27 cellular contexts compared by ENCODE assay signal in the genomic region with DNA sequence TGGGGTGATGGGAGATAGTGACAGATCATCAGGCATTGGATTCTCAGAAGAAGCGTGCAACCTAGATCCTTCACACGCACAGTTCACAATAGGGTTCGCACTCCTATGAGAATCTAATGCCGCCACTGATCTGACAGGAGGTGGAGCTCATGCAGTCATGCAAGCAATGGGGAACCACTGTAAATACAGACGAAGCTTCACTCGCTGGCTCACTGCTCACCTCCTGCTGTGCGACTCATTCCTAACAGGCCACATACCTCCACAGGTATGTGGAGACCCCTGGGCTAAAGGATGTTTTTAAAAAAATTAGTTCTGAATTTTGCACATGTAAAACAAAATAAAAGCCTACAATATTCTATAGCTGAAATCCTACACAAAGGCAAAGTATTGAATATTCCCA. TPM values are rescaled to one million over a fixed set of nuclear protein-coding genes. Genes with fewer than 3 reads are reported as not detected.
DNase-seq lines count a peak whose midpoint lies in the region; ATAC-seq and TF ChIP-seq lines count a peak whose summit lies in the region.
"Had no signal": no experiment of that assay in that cellular context is flagged by ENCODE, and none has a peak within 500 bp of the region (broad histone marks: within the 10 kb centered on the region; RNA-seq: fewer than 3 reads in every experiment).

No MANE protein-coding gene starts in this region.

- BruUV-seq in MCF 10A (replicated peaks; lab: Mats Ljungman, UMichigan) (no TSS peak), mammary epithelial cell (replicated peaks; lab: Mats Ljungman, UMichigan) (no TSS peak)

- TF ChIP-seq CTCF in MCF 10A (IDR thresholded peaks at IDR 0.05; ENCODE audit: unreplicated experiment) = no peak
- TF ChIP-seq CTCF in mammary epithelial cell (conservative IDR thresholded peaks at IDR 0.05 in 1 of 2, IDR thresholded peaks at IDR 0.05 in 1 of 2; ENCODE audit: extremely low read depth in 1 of 2, insufficient read depth in 1 of 2, low read depth in 1 of 2, low read length in 2 of 2) = no peak
- no peak for TF ChIP-seq CTCF in WTC11 (IDR thresholded peaks at IDR 0.05)
- no peak for TF ChIP-seq CTCF in endodermal cell (conservative IDR thresholded peaks at IDR 0.05)

- CTCF ChIA-PET in MCF 10A (lab: Yijun Ruan, JAX) (interaction anchor here (0.9 kb wide), 1 partner anchor 8 kb away, joined by 3 read pairs; no protein-coding TSS in a partner anchor), mammary epithelial cell (lab: Charles Lee; ENCODE audit: low non-redundant PET) (no interaction called here), WTC11 (lab: Charles Lee) (interaction anchor here (1.3 kb wide), 1 partner anchor 235 kb away, joined by 3 read pairs; no protein-coding TSS in a partner anchor)

- H3K27ac Mint-ChIP-seq in MCF 10A (ENCODE audit: low read depth, unreplicated experiment) (no peak overlapping the region), WTC11 (no peak overlapping the region), endodermal cell (no peak overlapping the region)
- H3K27ac Mint-ChIP-seq: CD8-positive, alpha-beta T cell; IgD-negative memory B cell had no signal

- H3K9me3 ChIP-seq in mammary epithelial cell (replicated peaks; ENCODE audit: insufficient read depth, low read length) = no peaks in the 10 kb centered on the region
- peaks cover 19% of the 10 kb centered on the region for H3K9me3 ChIP-seq in endodermal cell (ENCODE audit: control insufficient read depth, low read length)

- H3K9me3 Mint-ChIP-seq in MCF 10A (ENCODE audit: unreplicated experiment) (no peaks in the 10 kb centered on the region), WTC11 (peaks cover 23% of the 10 kb centered on the region), endodermal cell (peaks cover 18% of the 10 kb centered on the region)

- H2AFZ ChIP-seq in mammary epithelial cell (ENCODE audit: low read depth, low read length) = no peak overlapping the region

- 99% methylated on average over 7 of the region's 7 CpGs for WGBS in mammary epithelial cell (ENCODE audit: low coverage, missing lambda C conversion rate)
- 79 to 83% methylated on average over 5 to 7 of the region's 7 CpGs for WGBS in endodermal cell (ENCODE audit: insufficient coverage in 1 of 2, insufficient read length in 1 of 2), 2 experiments

- no peaks in the 10 kb centered on the region for H3K4me1 ChIP-seq in mammary epithelial cell (ENCODE audit: insufficient read depth, low read length)
- no peaks in the 10 kb centered on the region for H3K4me1 ChIP-seq in endodermal cell (ENCODE audit: control insufficient read depth, insufficient read depth, low read length)

- DNase-seq in MCF 10A (ENCODE audit: unreplicated experiment) = peak; percentile 25
- no peak for DNase-seq in mammary epithelial cell
- DNase-seq in WTC11 (ENCODE audit: low spot score) = peak; percentile 45
- peak; percentile 77 for DNase-seq in endodermal cell
- no peak for DNase-seq in NCI-H2081 treated with DMSO at 0.1 percent for 48 hours (lab: John Stamatoyannopoulos, UW)
- DNase-seq in NCI-H82 treated with DMSO at 0.1 percent for 48 hours (lab: John Stamatoyannopoulos, UW; ENCODE audit: unreplicated experiment) = no peak
- DNase-seq: 8988T; AML-193; C1 segment of cervical spinal cord; Calu3; CD8-positive, alpha-beta T cell; GF-D8; GOT3; Kasumi-1; MG63; NCI-H1417 treated with DMSO at 0.1 percent for 48 hours; NCI-H187; NCI-H2107; NCI-H446 treated with DMSO at 0.1 percent for 48 hours; NCI-H748 treated with DMSO at 0.1 percent for 48 hours; NK-92 treated with Interleukin-12 subunit alpha and Interleukin-12 subunit beta, amount 100 ng/mL, for 24 hours had no signal

- H3K4me1 Mint-ChIP-seq in MCF 10A (ENCODE audit: insufficient read depth, unreplicated experiment) (no peaks in the 10 kb centered on the region), WTC11 (no peaks in the 10 kb centered on the region), endodermal cell (no peaks in the 10 kb centered on the region)
- H3K4me1 Mint-ChIP-seq: IgD-negative memory B cell had no signal

- no peaks in the 10 kb centered on the region for H3K79me2 ChIP-seq in mammary epithelial cell (ENCODE audit: insufficient read depth, low read length)

- no peaks in the 10 kb centered on the region for H3K27me3 Mint-ChIP-seq in MCF 10A (ENCODE audit: insufficient read depth, unreplicated experiment)
- H3K27me3 Mint-ChIP-seq in WTC11 (ENCODE audit: low read depth) = no peaks in the 10 kb centered on the region
- no peaks in the 10 kb centered on the region for H3K27me3 Mint-ChIP-seq in endodermal cell (ENCODE audit: insufficient read depth)
- H3K27me3 Mint-ChIP-seq: IgD-negative memory B cell had no signal

- H3K4me3 Mint-ChIP-seq in MCF 10A (ENCODE audit: unreplicated experiment) (no peak overlapping the region), WTC11 (no peak overlapping the region), endodermal cell (no peak overlapping the region)
- H3K4me3 Mint-ChIP-seq: CD8-positive, alpha-beta T cell; IgD-negative memory B cell had no signal

- H3K36me3 Mint-ChIP-seq in MCF 10A (ENCODE audit: insufficient read depth, unreplicated experiment) (no peaks in the 10 kb centered on the region), WTC11 (peaks cover 15% of the 10 kb centered on the region), endodermal cell (ENCODE audit: low read depth) (peaks cover 3% of the 10 kb centered on the region)
- H3K36me3 Mint-ChIP-seq: CD8-positive, alpha-beta T cell; IgD-negative memory B cell had no signal

- H3K36me3 ChIP-seq in mammary epithelial cell (ENCODE audit: insufficient read depth, low read length) = no peaks in the 10 kb centered on the region
- H3K36me3 ChIP-seq in endodermal cell (ENCODE audit: control insufficient read depth, insufficient read depth, low read length) = no peaks in the 10 kb centered on the region
- H3K36me3 ChIP-seq: MG63 had no signal

- dilution Hi-C loops in mammary epithelial cell (cut with HindIII; ENCODE audit: low sequenced_read_pairs) = no loop called here

- in situ Hi-C loops in mammary epithelial cell (cut with MboI; ENCODE audit: low sequenced_read_pairs in 2 of 2) = no loop called here

- POLR2A ChIA-PET in MCF 10A (lab: Yijun Ruan, JAX) (no interaction called here), WTC11 (lab: Charles Lee) (no interaction called here)

- H3K27ac ChIP-seq in mammary epithelial cell (ENCODE audit: insufficient read depth, low read depth, low read length) (no peak overlapping the region), endodermal cell (ENCODE audit: low read depth, low read length) (no peak overlapping the region)

- H3K9ac ChIP-seq in mammary epithelial cell (ENCODE audit: insufficient read depth, low read length) (no peak overlapping the region), endodermal cell (ENCODE audit: extremely low read depth, low read length, poor library complexity, severe bottlenecking) (no peak overlapping the region)

- H3K4me3 ChIP-seq in mammary epithelial cell (replicated peaks in 1 of 3; ENCODE audit: insufficient read depth in 1 of 3, low read depth in 2 of 3, low read length in 3 of 3) (no peak overlapping the region), endodermal cell (ENCODE audit: low read length) (no peak overlapping the region)
- H3K4me3 ChIP-seq: MG63 had no signal

- H3K4me2 ChIP-seq in mammary epithelial cell (ENCODE audit: insufficient read depth, low read depth, low read length) = no peak overlapping the region

- intact Hi-C loops in MCF 10A (cut with micrococcal nuclease) (no loop called here), mammary epithelial cell (cut with micrococcal nuclease) (no loop called here)

- ATAC-seq in WTC11 (peak; percentile 73), GM18909 (IDR thresholded peaks at IDR 0.05; ENCODE audit: poor library complexity, unreplicated experiment) (no peak), GM21737 (IDR thresholded peaks at IDR 0.05; ENCODE audit: unreplicated experiment) (no peak)
- ATAC-seq: CD8-positive, alpha-beta T cell; HCT116; Panc1; SK-N-SH treated with all-trans-retinoic acid at 6 μM for 48 hours had no signal

- H3K27me3 ChIP-seq in mammary epithelial cell (ENCODE audit: insufficient read depth, low read length) (no peaks in the 10 kb centered on the region), endodermal cell (ENCODE audit: control insufficient read depth, insufficient read depth, low read length, poor library complexity, severe bottlenecking) (no peaks in the 10 kb centered on the region)
- H3K27me3 ChIP-seq: MG63 had no signal

- H4K20me1 ChIP-seq in mammary epithelial cell (ENCODE audit: insufficient read depth, low read length) = no peaks in the 10 kb centered on the region

TF ChIP-seq in WTC11, 78 proteins besides CTCF, POLR2A, EP300 and RAD21 (continues in another document):
- TF ChIP-seq, protein P1, sequence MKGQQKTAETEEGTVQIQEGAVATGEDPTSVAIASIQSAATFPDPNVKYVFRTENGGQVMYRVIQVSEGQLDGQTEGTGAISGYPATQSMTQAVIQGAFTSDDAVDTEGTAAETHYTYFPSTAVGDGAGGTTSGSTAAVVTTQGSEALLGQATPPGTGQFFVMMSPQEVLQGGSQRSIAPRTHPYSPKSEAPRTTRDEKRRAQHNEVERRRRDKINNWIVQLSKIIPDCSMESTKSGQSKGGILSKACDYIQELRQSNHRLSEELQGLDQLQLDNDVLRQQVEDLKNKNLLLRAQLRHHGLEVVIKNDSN (CRISPR knock-in tag; IDR thresholded peaks at IDR 0.05) = no peak
- TF ChIP-seq ZBTB21 (CRISPR knock-in tag; IDR thresholded peaks at IDR 0.05; ENCODE audit: borderline replicate concordance) = no peak
- TF ChIP-seq ZNF671 (CRISPR knock-in tag; IDR thresholded peaks at IDR 0.05) = no peak

RNA-seq across cellular contexts. Expression of a gene that starts 20.5 kb away (rescaled TPM):
- total RNA-seq in MCF 10A (2022) (91.0 and 123 TPM in 2 replicates), mammary epithelial cell (100 to 1,000 TPM in 1 of 2 donors, 10 to 100 TPM in 1; 93.9 to 107 TPM), WTC11 (2021) (58.9 to 79.9 TPM (median 62.0 TPM) in 3 replicates), endodermal cell (10 to 100 TPM; 76.4 to 94.4 TPM)
- polyA plus RNA-seq in mammary epithelial cell = 21.3 TPM
- polyA minus RNA-seq in mammary epithelial cell = 88.8 TPM
- 103 TPM for polyA plus RNA-seq in endodermal cell (2013, experiment 1 of 2)
- 109 TPM for polyA plus RNA-seq in endodermal cell (2013, experiment 2 of 2)
- total RNA-seq: CD8-positive, alpha-beta T cell had no signal
- polyA plus RNA-seq: IgD-negative memory B cell had no signal

Comparison
In these comparisons a context has a peak if more than half of its experiments do, and no peak if none do; other contexts are left out.
1. DNase-seq: peak in MCF 10A (single experiment), WTC11 (single experiment) and endodermal cell (single experiment); none in mammary epithelial cell (single experiment), NCI-H2081 treated with DMSO at 0.1 percent for 48 hours (single experiment) and NCI-H82 treated with DMSO at 0.1 percent for 48 hours (single experiment).